ENCODE assay signal across 24 cellular contexts in genomic region chr10:93026072-93026471, GRCh38. TPM values are rescaled to one million over a fixed set of nuclear protein-coding genes. Genes with fewer than 3 reads are reported as not detected.
"Had no signal": no experiment of that assay in that cellular context is flagged by ENCODE, and none has a peak within 500 bp of the region (broad histone marks: within the 10 kb centered on the region; RNA-seq: fewer than 3 reads in every experiment).

No MANE protein-coding gene starts in this region.

- H3K36me3 ChIP-seq: breast epithelium had no signal

- H3K9me3 ChIP-seq: breast epithelium had no signal

- ATAC-seq: activated CD4-positive, CD25-positive, alpha-beta regulatory T cell treated with anti-CD3 and anti-CD28 coated beads, Interleukin-2, amount 50 U/mL, for 24 hours; activated CD8-positive, alpha-beta T cell treated with anti-CD3 and anti-CD28 coated beads for 36 hours; Panc1; Right ventricle myocardium inferior; T-cell had no signal

- H3K27ac ChIP-seq: breast epithelium, SK-N-MC had no signal

- H3K27me3 ChIP-seq: breast epithelium had no signal

- H3K4me3 ChIP-seq: breast epithelium, SK-N-MC had no signal

- DNase-seq: activated CD4-positive, alpha-beta T cell treated with anti-CD3 and anti-CD28 coated beads for 4 hours; activated CD8-positive, alpha-beta memory T cell treated with anti-CD3 and anti-CD28 coated beads, Interleukin-2, amount 50 U/mL, for 4 hours; activated CD8-positive, alpha-beta T cell treated with anti-CD3 and anti-CD28 coated beads for 36 hours; aorta; central memory CD4-positive, alpha-beta T cell; MM.1S; NCI-H1105; NCI-H1436; NCI-H187 treated with DMSO at 0.1 percent for 48 hours; NCI-H2081 treated with DMSO at 0.1 percent for 48 hours; NCI-H2171; NCI-H2227 treated with DMSO at 0.1 percent for 48 hours; NCI-H446 treated with DMSO at 0.1 percent for 48 hours; NCI-H526 treated with DMSO at 0.1 percent for 48 hours; NCI-H82; RPMI8226; T-cell; T-helper 2 cell had no signal

- H3K4me1 ChIP-seq: breast epithelium had no signal

RNA-seq across cellular contexts. Expression of gene CYP26C1, which starts 34.5 kb away (rescaled TPM):
- total RNA-seq: activated CD8-positive, alpha-beta T cell treated with anti-CD3 and anti-CD28 coated beads for 36 hours had no signal
- polyA plus RNA-seq: aorta had no signal

RNA-seq across cellular contexts. Expression of gene CYP26A1, which starts 47.6 kb away (rescaled TPM):
- total RNA-seq: activated CD8-positive, alpha-beta T cell treated with anti-CD3 and anti-CD28 coated beads for 36 hours; aorta; OCI-LY7; Right ventricle myocardium inferior; T-cell had no signal
- polyA plus RNA-seq: aorta had no signal
